Comparison of ENCODE assay signal across 1 cellular context in the genomic region with DNA sequence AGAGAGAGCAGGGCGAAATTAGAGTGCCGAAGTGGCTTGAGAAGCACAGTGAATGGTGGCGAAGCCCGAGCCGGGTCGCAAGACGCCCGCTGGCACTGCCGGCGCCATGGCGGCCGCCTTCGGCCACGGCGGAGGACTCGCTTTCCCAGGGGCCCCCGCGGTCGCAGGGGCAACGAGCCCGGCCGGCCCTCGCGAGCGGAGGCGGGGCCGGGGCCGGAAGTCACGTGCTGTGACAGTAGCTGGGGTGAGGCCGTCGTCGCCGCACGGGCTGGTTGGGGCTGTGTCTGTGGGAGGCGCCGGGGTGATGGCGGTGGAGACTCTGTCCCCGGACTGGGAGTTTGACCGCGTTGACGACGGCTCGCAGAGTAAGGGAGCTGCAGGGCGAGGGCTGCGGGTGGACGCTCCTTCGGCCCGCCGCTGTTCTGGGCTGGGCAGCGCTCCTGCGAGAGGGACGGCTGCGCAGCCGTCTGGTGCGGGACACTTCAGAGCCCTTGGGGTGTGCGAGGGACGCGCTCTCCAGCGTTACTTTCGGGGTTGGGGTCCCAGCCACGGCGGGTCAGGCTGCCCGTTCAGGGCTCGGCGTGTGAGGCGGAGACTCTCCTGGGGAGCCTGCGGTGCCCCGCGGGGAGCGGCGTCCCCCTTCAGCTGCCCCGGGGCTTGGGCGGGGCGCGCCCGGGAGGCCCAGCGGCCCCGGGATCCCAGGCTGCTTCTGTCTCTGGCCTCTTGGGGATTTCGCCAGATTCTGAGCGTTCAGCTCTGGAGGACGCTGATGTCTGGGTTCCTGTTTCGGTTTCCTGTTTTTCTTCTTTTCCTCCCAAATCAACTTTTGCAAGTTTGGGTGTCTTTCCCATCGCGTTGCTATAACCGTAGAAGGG.
TF ChIP-seq lines count a peak whose summit lies in the region.

WASHC4 (plus strand) TSS at position 235 of the 875 bp plus-strand sequence; CDS start at position 305, 70 bp downstream.

TF ChIP-seq in HEK293, 187 proteins besides CTCF, POLR2A, EP300 and RAD21 (continued from another document and continues in another):
- TF ChIP-seq ZNF350 (tag by site-specific recombination; IDR thresholded peaks at IDR 0.05) = no peak
- TF ChIP-seq ZNF175 (tag by site-specific recombination; IDR thresholded peaks at IDR 0.05) = no peak
- no peak for TF ChIP-seq ZNF704 (tag by site-specific recombination; IDR thresholded peaks at IDR 0.05)
- no peak for TF ChIP-seq GFI1B (tag by site-specific recombination; IDR thresholded peaks at IDR 0.05)
- no peak for TF ChIP-seq ZNF169 (tag by site-specific recombination; IDR thresholded peaks at IDR 0.05)
- peak; percentile 86 for TF ChIP-seq YY2 (tag by site-specific recombination; IDR thresholded peaks at IDR 0.05)
- TF ChIP-seq, protein P1, sequence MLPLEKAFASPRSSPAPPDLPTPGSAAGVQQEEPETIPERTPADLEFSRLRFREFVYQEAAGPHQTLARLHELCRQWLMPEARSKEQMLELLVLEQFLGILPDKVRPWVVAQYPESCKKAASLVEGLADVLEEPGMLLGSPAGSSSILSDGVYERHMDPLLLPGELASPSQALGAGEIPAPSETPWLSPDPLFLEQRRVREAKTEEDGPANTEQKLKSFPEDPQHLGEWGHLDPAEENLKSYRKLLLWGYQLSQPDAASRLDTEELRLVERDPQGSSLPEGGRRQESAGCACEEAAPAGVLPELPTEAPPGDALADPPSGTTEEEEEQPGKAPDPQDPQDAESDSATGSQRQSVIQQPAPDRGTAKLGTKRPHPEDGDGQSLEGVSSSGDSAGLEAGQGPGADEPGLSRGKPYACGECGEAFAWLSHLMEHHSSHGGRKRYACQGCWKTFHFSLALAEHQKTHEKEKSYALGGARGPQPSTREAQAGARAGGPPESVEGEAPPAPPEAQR (tag by site-specific recombination; IDR thresholded peaks at IDR 0.05) = no peak
- no peak for TF ChIP-seq ZNF311 (tag by site-specific recombination; IDR thresholded peaks at IDR 0.05; ENCODE audit: borderline replicate concordance)
- no peak for TF ChIP-seq BCL6B (tag by site-specific recombination; IDR thresholded peaks at IDR 0.05)
- no peak for TF ChIP-seq ZNF544 (tag by site-specific recombination; IDR thresholded peaks at IDR 0.05)
- TF ChIP-seq, protein P2, sequence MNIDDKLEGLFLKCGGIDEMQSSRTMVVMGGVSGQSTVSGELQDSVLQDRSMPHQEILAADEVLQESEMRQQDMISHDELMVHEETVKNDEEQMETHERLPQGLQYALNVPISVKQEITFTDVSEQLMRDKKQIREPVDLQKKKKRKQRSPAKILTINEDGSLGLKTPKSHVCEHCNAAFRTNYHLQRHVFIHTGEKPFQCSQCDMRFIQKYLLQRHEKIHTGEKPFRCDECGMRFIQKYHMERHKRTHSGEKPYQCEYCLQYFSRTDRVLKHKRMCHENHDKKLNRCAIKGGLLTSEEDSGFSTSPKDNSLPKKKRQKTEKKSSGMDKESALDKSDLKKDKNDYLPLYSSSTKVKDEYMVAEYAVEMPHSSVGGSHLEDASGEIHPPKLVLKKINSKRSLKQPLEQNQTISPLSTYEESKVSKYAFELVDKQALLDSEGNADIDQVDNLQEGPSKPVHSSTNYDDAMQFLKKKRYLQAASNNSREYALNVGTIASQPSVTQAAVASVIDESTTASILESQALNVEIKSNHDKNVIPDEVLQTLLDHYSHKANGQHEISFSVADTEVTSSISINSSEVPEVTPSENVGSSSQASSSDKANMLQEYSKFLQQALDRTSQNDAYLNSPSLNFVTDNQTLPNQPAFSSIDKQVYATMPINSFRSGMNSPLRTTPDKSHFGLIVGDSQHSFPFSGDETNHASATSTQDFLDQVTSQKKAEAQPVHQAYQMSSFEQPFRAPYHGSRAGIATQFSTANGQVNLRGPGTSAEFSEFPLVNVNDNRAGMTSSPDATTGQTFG (tag by site-specific recombination; IDR thresholded peaks at IDR 0.05; ENCODE audit: borderline replicate concordance) = no peak
- TF ChIP-seq ZNF843 (tag by site-specific recombination; IDR thresholded peaks at IDR 0.05) = peak; percentile 78
- no peak for TF ChIP-seq ZNF202 (tag by site-specific recombination; IDR thresholded peaks at IDR 0.05; ENCODE audit: borderline replicate concordance)
- TF ChIP-seq ZNF391 (tag by site-specific recombination; IDR thresholded peaks at IDR 0.05; ENCODE audit: borderline replicate concordance, low read depth) = peak; percentile 85; the same call in 1 of the 2 replicates
- peak; percentile 71; the same call in 1 of the 2 replicates for TF ChIP-seq ZNF792 (tag by site-specific recombination; IDR thresholded peaks at IDR 0.05)
- no peak for TF ChIP-seq ZNF670 (tag by site-specific recombination; IDR thresholded peaks at IDR 0.05; ENCODE audit: low read depth)
- peak; percentile 7; the same call in 1 of the 2 replicates for TF ChIP-seq ZBTB7A (tag by site-specific recombination; IDR thresholded peaks at IDR 0.05; ENCODE audit: low read depth)
- no peak for TF ChIP-seq ZNF529 (tag by site-specific recombination; IDR thresholded peaks at IDR 0.05; ENCODE audit: insufficient replicate concordance)
- peak; percentile 92 for TF ChIP-seq GLIS1 (tag by site-specific recombination; IDR thresholded peaks at IDR 0.05)
- TF ChIP-seq ZNF501 (tag by site-specific recombination; IDR thresholded peaks at IDR 0.05) = peak; percentile 94
- TF ChIP-seq BCL11B (tag by site-specific recombination; IDR thresholded peaks at IDR 0.05; ENCODE audit: low read depth) = peak; percentile 15; the same call in 1 of the 2 replicates
- TF ChIP-seq ZNF624 (tag by site-specific recombination; IDR thresholded peaks at IDR 0.05) = no peak
- TF ChIP-seq ZNF747 (tag by site-specific recombination; IDR thresholded peaks at IDR 0.05) = no peak
- peak; percentile 85 for TF ChIP-seq ZNF76 (tag by site-specific recombination; IDR thresholded peaks at IDR 0.05; ENCODE audit: borderline replicate concordance, low read depth)
- no peak for TF ChIP-seq ZNF677 (tag by site-specific recombination; IDR thresholded peaks at IDR 0.05)
- TF ChIP-seq, protein P3, sequence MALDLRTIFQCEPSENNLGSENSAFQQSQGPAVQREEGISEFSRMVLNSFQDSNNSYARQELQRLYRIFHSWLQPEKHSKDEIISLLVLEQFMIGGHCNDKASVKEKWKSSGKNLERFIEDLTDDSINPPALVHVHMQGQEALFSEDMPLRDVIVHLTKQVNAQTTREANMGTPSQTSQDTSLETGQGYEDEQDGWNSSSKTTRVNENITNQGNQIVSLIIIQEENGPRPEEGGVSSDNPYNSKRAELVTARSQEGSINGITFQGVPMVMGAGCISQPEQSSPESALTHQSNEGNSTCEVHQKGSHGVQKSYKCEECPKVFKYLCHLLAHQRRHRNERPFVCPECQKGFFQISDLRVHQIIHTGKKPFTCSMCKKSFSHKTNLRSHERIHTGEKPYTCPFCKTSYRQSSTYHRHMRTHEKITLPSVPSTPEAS (tag by site-specific recombination; IDR thresholded peaks at IDR 0.05) = peak; percentile 45; the same call in 1 of the 2 replicates
- no peak for TF ChIP-seq ZNF658 (tag by site-specific recombination; IDR thresholded peaks at IDR 0.05)
- no peak for TF ChIP-seq ZFP3 (tag by site-specific recombination; IDR thresholded peaks at IDR 0.05; ENCODE audit: low read depth)
- no peak for TF ChIP-seq ZNF654 (tag by site-specific recombination; IDR thresholded peaks at IDR 0.05; ENCODE audit: low read depth)
- TF ChIP-seq, protein P4, sequence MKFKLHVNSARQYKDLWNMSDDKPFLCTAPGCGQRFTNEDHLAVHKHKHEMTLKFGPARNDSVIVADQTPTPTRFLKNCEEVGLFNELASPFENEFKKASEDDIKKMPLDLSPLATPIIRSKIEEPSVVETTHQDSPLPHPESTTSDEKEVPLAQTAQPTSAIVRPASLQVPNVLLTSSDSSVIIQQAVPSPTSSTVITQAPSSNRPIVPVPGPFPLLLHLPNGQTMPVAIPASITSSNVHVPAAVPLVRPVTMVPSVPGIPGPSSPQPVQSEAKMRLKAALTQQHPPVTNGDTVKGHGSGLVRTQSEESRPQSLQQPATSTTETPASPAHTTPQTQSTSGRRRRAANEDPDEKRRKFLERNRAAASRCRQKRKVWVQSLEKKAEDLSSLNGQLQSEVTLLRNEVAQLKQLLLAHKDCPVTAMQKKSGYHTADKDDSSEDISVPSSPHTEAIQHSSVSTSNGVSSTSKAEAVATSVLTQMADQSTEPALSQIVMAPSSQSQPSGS (tag by site-specific recombination; IDR thresholded peaks at IDR 0.05; ENCODE audit: low read depth) = no peak
- no peak for TF ChIP-seq ZNF132 (tag by site-specific recombination; IDR thresholded peaks at IDR 0.05; ENCODE audit: borderline replicate concordance)
- no peak for TF ChIP-seq ZNF211 (tag by site-specific recombination; IDR thresholded peaks at IDR 0.05; ENCODE audit: low read depth)
- TF ChIP-seq ZNF768 (tag by site-specific recombination; IDR thresholded peaks at IDR 0.05) = no peak
- TF ChIP-seq PRDM1 (tag by site-specific recombination; IDR thresholded peaks at IDR 0.05) = no peak
- TF ChIP-seq HOXA7 (CRISPR knock-in tag; IDR thresholded peaks at IDR 0.05; ENCODE audit: borderline replicate concordance) = no peak
- peak; percentile 89; the same call in 1 of the 2 replicates for TF ChIP-seq REPIN1 (tag by site-specific recombination; IDR thresholded peaks at IDR 0.05; ENCODE audit: low read depth)
- TF ChIP-seq ZNF114 (tag by site-specific recombination; IDR thresholded peaks at IDR 0.05) = no peak
- TF ChIP-seq ZBTB11 (tag by site-specific recombination; conservative IDR thresholded peaks at IDR 0.05; ENCODE audit: low read depth) = peak; percentile 74
- no peak for TF ChIP-seq TRIM28 (IDR thresholded peaks at IDR 0.05; ENCODE audit: borderline replicate concordance, low read length)
- TF ChIP-seq KLF1 (tag by site-specific recombination; IDR thresholded peaks at IDR 0.05) = peak; percentile 75
- TF ChIP-seq ZBTB6 (tag by site-specific recombination; IDR thresholded peaks at IDR 0.05) = no peak
- no peak for TF ChIP-seq ZNF639 (tag by site-specific recombination; IDR thresholded peaks at IDR 0.05)
- TF ChIP-seq ZNF221 (tag by site-specific recombination; IDR thresholded peaks at IDR 0.05; ENCODE audit: borderline replicate concordance) = no peak
- peak; percentile 69 for TF ChIP-seq ZNF24 (tag by site-specific recombination; IDR thresholded peaks at IDR 0.05)
- TF ChIP-seq ZNF426 (tag by site-specific recombination; IDR thresholded peaks at IDR 0.05) = no peak
